Comparison of ENCODE assay signal across 18 cellular contexts in genomic region chr10:118874171-118874570, GRCh38.
"Had no signal": no experiment of that assay in that cellular context is flagged by ENCODE, and none has a peak within 500 bp of the region (broad histone marks: within the 10 kb centered on the region; RNA-seq: fewer than 3 reads in every experiment).

No MANE protein-coding gene starts in this region.

- H3K4me3 ChIP-seq: MG63 had no signal

- H3K36me3 ChIP-seq: MG63 had no signal

- H3K4me2 ChIP-seq: SK-N-SH had no signal

- H3K9ac ChIP-seq: SK-N-SH had no signal

- H3K27me3 ChIP-seq: MG63 had no signal

- DNase-seq: KBM-7, MG63, NCI-H1092, NCI-H1105 treated with DMSO at 0.1 percent for 48 hours, NCI-H1417 treated with DMSO at 0.1 percent for 48 hours, NCI-H146, NCI-H1694 treated with DMSO at 0.1 percent for 48 hours, NCI-H1930, NCI-H2081, NCI-H2107, NCI-H2227 treated with DMSO at 0.1 percent for 48 hours, NCI-H524, NCI-H526 treated with DMSO at 0.1 percent for 48 hours, NCI-H774, RPMI8226, SHP77, SK-N-SH had no signal

- FAIRE-seq: RCC 7860 had no signal

- H3K9me3 ChIP-seq: MG63 had no signal
